ENCODE assay signal across 2 cellular contexts in genomic region chr16:16378840-16379239, GRCh38. TPM values are rescaled to one million over a fixed set of nuclear protein-coding genes. Genes with fewer than 3 reads are reported as not detected.
"Had no signal": no experiment of that assay in that cellular context is flagged by ENCODE, and none has a peak within 500 bp of the region (broad histone marks: within the 10 kb centered on the region; RNA-seq: fewer than 3 reads in every experiment).

Gene NPIPA7, plus strand, starts transcription at chr16:16379140. Its CDS starts 105 bp downstream, at chr16:16379245.

RNA-seq across cellular contexts. Expression of gene NPIPA7, which starts in this region (rescaled TPM):
- total RNA-seq: dermis blood vessel endothelial cell, osteoblast had no signal
